ENCODE assay signal across 14 cellular contexts in the genomic region with DNA sequence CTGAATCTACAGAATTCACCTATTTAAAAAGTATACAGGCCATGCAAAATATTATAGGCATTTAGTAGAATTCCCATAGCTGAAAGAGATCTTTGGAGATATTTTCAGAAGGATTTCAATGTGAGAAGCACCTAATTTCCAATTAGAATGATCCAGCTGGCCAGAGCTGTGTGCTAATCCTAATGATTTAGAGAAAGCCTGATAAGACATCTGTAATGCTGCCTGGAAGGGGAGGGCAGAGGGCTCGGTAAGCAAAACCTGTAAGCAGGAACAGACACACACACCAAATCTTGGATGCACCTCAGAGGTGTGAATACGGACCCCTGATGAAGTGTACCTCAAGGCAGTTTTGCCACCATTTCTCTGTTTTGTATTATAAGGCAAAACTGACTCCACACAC. TPM values are rescaled to one million over a fixed set of nuclear protein-coding genes. Genes with fewer than 3 reads are reported as not detected.
DNase-seq lines count a peak whose midpoint lies in the region; ATAC-seq, FAIRE-seq and TF ChIP-seq lines count a peak whose summit lies in the region.
"Had no signal": no experiment of that assay in that cellular context is flagged by ENCODE, and none has a peak within 500 bp of the region (broad histone marks: within the 10 kb centered on the region; RNA-seq: fewer than 3 reads in every experiment).

No MANE protein-coding gene starts in this region.

- no peak overlapping the region for H3K4me2 ChIP-seq in astrocyte (ENCODE audit: low read length)

- H3K4me3 ChIP-seq in A673 (ENCODE audit: low read depth, low read length, poor library complexity, severe bottlenecking), result no peak overlapping the region
- H3K4me3 ChIP-seq in HUES6 (ENCODE audit: low read depth, low read length), result peak overlapping the region; percentile 6; the same call in 1 of the 2 replicates
- H3K4me3 ChIP-seq in astrocyte (ENCODE audit: insufficient read depth, low read depth, low read length), result no peak overlapping the region
- no peak overlapping the region for H3K4me3 ChIP-seq in naive thymus-derived CD4-positive, alpha-beta T cell (ENCODE audit: low read length)
- H3K4me3 ChIP-seq: SJSA1 had no signal

- H4K20me1 ChIP-seq in astrocyte (ENCODE audit: insufficient read depth, low read length), result peaks cover 89% of the 10 kb centered on the region

- H3K9me3 Mint-ChIP-seq in astrocyte (ENCODE audit: unreplicated experiment), result no peaks in the 10 kb centered on the region
- no peaks in the 10 kb centered on the region for H3K9me3 Mint-ChIP-seq in naive thymus-derived CD4-positive, alpha-beta T cell
- H3K9me3 Mint-ChIP-seq: activated naive CD4-positive, alpha-beta T cell treated with anti-CD3 and anti-CD28 coated beads, Interleukin-2, amount 10 ng/mL, durations not matched to agents 7 days and 5 days had no signal

- H3K4me1 Mint-ChIP-seq in astrocyte (ENCODE audit: low read depth, unreplicated experiment), result peaks cover 70% of the 10 kb centered on the region
- peaks cover 61 to 93% (median 89%) of the 10 kb centered on the region in 7 donors for H3K4me1 Mint-ChIP-seq in naive thymus-derived CD4-positive, alpha-beta T cell

- no TSS peak for BruUV-seq in A673 (replicated peaks; lab: Mats Ljungman, UMichigan)

- intact Hi-C loops in A673 (cut with micrococcal nuclease; ENCODE audit: unreplicated experiment), result no loop called here
- intact Hi-C loops in naive thymus-derived CD4-positive, alpha-beta T cell (cut with micrococcal nuclease), result no loop called here

- H3K27ac Mint-ChIP-seq in astrocyte (ENCODE audit: unreplicated experiment), result peak overlapping the region; percentile 86
- H3K27ac Mint-ChIP-seq in naive thymus-derived CD4-positive, alpha-beta T cell, result peak overlapping the region in 5 of 9 donors; percentile 40 to 78 (median 52)
- H3K27ac Mint-ChIP-seq: activated naive CD4-positive, alpha-beta T cell treated with anti-CD3 and anti-CD28 coated beads, Interleukin-2, amount 10 ng/mL, durations not matched to agents 7 days and 5 days had no signal

- DNase-seq in A673 (ENCODE audit: low spot score) (no peak), astrocyte (ENCODE audit: low read depth) (no peak), SHP77 (lab: John Stamatoyannopoulos, UW) (no peak), DMS79 (lab: John Stamatoyannopoulos, UW) (no peak), SK-N-DZ (ENCODE audit: low spot score) (no peak)
- DNase-seq in naive thymus-derived CD4-positive, alpha-beta T cell, result no peak
- DNase-seq: activated naive CD4-positive, alpha-beta T cell treated with anti-CD3 and anti-CD28 coated beads, Interleukin-2, amount 10 ng/mL, durations not matched to agents 7 days and 5 days; kidney glomerular epithelial cell; NK-92 treated with Interleukin-12 subunit alpha and Interleukin-12 subunit beta, amount 100 ng/mL, for 24 hours had no signal

- no peak for TF ChIP-seq CTCF in A673 (conservative IDR thresholded peaks at IDR 0.05; ENCODE audit: low read depth, low read length)
- no peak for TF ChIP-seq CTCF in astrocyte (IDR thresholded peaks at IDR 0.05; ENCODE audit: insufficient read depth, low read depth, low read length)

- no peak for ATAC-seq in naive thymus-derived CD4-positive, alpha-beta T cell
- ATAC-seq in HG03469 (IDR thresholded peaks at IDR 0.05; ENCODE audit: unreplicated experiment), result no peak
- ATAC-seq: HCT116 had no signal

- H3K4me3 Mint-ChIP-seq in astrocyte (ENCODE audit: unreplicated experiment), result peak overlapping the region; percentile 64
- peak overlapping the region in 4 of 10 donors; percentile 16 to 37 (median 24) for H3K4me3 Mint-ChIP-seq in naive thymus-derived CD4-positive, alpha-beta T cell
- H3K4me3 Mint-ChIP-seq: activated naive CD4-positive, alpha-beta T cell treated with anti-CD3 and anti-CD28 coated beads, Interleukin-2, amount 10 ng/mL, durations not matched to agents 7 days and 5 days had no signal

- H3K36me3 Mint-ChIP-seq in astrocyte (ENCODE audit: low read depth, unreplicated experiment), result peaks cover 10% of the 10 kb centered on the region
- H3K36me3 Mint-ChIP-seq in naive thymus-derived CD4-positive, alpha-beta T cell, result peaks cover 5 to 17% (median 8%) of the 10 kb centered on the region in 5 donors

- no peaks in the 10 kb centered on the region for H3K27me3 ChIP-seq in A673 (replicated peaks; ENCODE audit: insufficient read depth, low read depth, low read length, poor library complexity)
- H3K27me3 ChIP-seq in HUES6 (ENCODE audit: control insufficient read depth, insufficient read depth, low read length), result peaks cover 24% of the 10 kb centered on the region
- no peaks in the 10 kb centered on the region for H3K27me3 ChIP-seq in astrocyte (ENCODE audit: insufficient read depth, low read length)
- no peaks in the 10 kb centered on the region for H3K27me3 ChIP-seq in naive thymus-derived CD4-positive, alpha-beta T cell (ENCODE audit: control insufficient read depth in 2 of 2, insufficient read depth in 2 of 2, low read length in 2 of 2)
- H3K27me3 ChIP-seq: SJSA1 had no signal

- H3K36me3 ChIP-seq in A673 (ENCODE audit: insufficient read depth, low read length, poor library complexity, severe bottlenecking), result peaks cover 16% of the 10 kb centered on the region
- peaks cover 16% of the 10 kb centered on the region for H3K36me3 ChIP-seq in HUES6 (ENCODE audit: control insufficient read depth, insufficient read depth, low read length)
- peaks cover 14% of the 10 kb centered on the region for H3K36me3 ChIP-seq in astrocyte (ENCODE audit: insufficient read depth, low read length)
- H3K36me3 ChIP-seq in naive thymus-derived CD4-positive, alpha-beta T cell (ENCODE audit: control insufficient read depth in 2 of 3, insufficient read depth in 3 of 3, low read length in 3 of 3), result peaks cover 0 to 15% (median 3%) of the 10 kb centered on the region in 3 experiments

- FAIRE-seq in astrocyte (lab: Jason Lieb, UNC), result no peak
- FAIRE-seq: endometrium had no signal

- H3K9ac ChIP-seq in HUES6 (ENCODE audit: low read length) (no peak overlapping the region), astrocyte (ENCODE audit: low read length) (no peak overlapping the region)

- H3K79me2 ChIP-seq in astrocyte (ENCODE audit: insufficient read depth, low read length), result peaks cover 98% of the 10 kb centered on the region

- POLR2A ChIA-PET in A673 (lab: Charles Lee; ENCODE audit: low non-redundant PET), result interaction anchor here (0.7 kb wide), 1 partner anchor 10 kb away, joined by 3 read pairs; no protein-coding TSS in a partner anchor
- POLR2A ChIA-PET in naive thymus-derived CD4-positive, alpha-beta T cell (lab: Charles Lee), result interaction anchor here (4.4 kb wide), 1 partner anchor 13 kb away, joined by 31 read pairs; a partner anchor contains a TSS

- no peak overlapping the region for H2AFZ ChIP-seq in astrocyte (ENCODE audit: low read depth, low read length)

- CTCF ChIA-PET in A673 (lab: Charles Lee), result no interaction called here
- CTCF ChIA-PET in naive thymus-derived CD4-positive, alpha-beta T cell (lab: Charles Lee), result interaction anchor here (1.0 to 2.1 kb wide), 3 partner anchors 10 to 18 kb away, joined by 3 to 8 read pairs (median 4); no protein-coding TSS in a partner anchor

- no peaks in the 10 kb centered on the region for H3K27me3 Mint-ChIP-seq in astrocyte (ENCODE audit: low read depth, unreplicated experiment)
- H3K27me3 Mint-ChIP-seq in naive thymus-derived CD4-positive, alpha-beta T cell, result no peaks in the 10 kb centered on the region
- H3K27me3 Mint-ChIP-seq: activated naive CD4-positive, alpha-beta T cell treated with anti-CD3 and anti-CD28 coated beads, Interleukin-2, amount 10 ng/mL, durations not matched to agents 7 days and 5 days had no signal

- H3K9me3 ChIP-seq in A673 (ENCODE audit: low read depth, low read length, poor library complexity, severe bottlenecking) (no peaks in the 10 kb centered on the region), HUES6 (ENCODE audit: control insufficient read depth, insufficient read depth, low read depth, low read length) (no peaks in the 10 kb centered on the region), astrocyte (ENCODE audit: insufficient read depth, low read depth, low read length) (no peaks in the 10 kb centered on the region)
- H3K9me3 ChIP-seq in naive thymus-derived CD4-positive, alpha-beta T cell (ENCODE audit: control insufficient read depth in 2 of 3, low read length in 3 of 3), result no peaks in the 10 kb centered on the region
- H3K9me3 ChIP-seq: SJSA1 had no signal

- H3K4me1 ChIP-seq in A673 (ENCODE audit: insufficient read depth, low read length, poor library complexity, severe bottlenecking) (peaks cover 77% of the 10 kb centered on the region), HUES6 (ENCODE audit: control insufficient read depth, insufficient read depth, low read length) (peaks cover 65% of the 10 kb centered on the region), astrocyte (ENCODE audit: insufficient read depth, low read length) (peaks cover 23% of the 10 kb centered on the region)
- peaks cover 4 to 70% of the 10 kb centered on the region in 2 donors for H3K4me1 ChIP-seq in naive thymus-derived CD4-positive, alpha-beta T cell (ENCODE audit: control insufficient read depth in 2 of 2, insufficient read depth in 2 of 2, low read length in 2 of 2)

- H3K27ac ChIP-seq in A673 (ENCODE audit: low read depth, low read length, poor library complexity, severe bottlenecking), result peak overlapping the region; percentile 69
- H3K27ac ChIP-seq in HUES6 (ENCODE audit: low read depth, low read length), result no peak overlapping the region
- no peak overlapping the region for H3K27ac ChIP-seq in astrocyte (ENCODE audit: low read depth, low read length)
- H3K27ac ChIP-seq in naive thymus-derived CD4-positive, alpha-beta T cell (ENCODE audit: low read depth, low read length), result no peak overlapping the region
- H3K27ac ChIP-seq: SJSA1 had no signal

RNA-seq across cellular contexts. Expression of a gene that starts 14.0 kb away (rescaled TPM):
- 20.8 and 22.2 TPM in 2 replicates for total RNA-seq in A673 (2021)
- 39.9 and 42.2 TPM in 2 replicates for total RNA-seq in astrocyte
- 10 to 100 TPM; 34.3 to 43.8 (median 40.1) TPM for total RNA-seq in naive thymus-derived CD4-positive, alpha-beta T cell
- polyA plus RNA-seq in naive thymus-derived CD4-positive, alpha-beta T cell, result 1 to 10 TPM; 5.2 to 6.9 TPM
- 5.9 and 7.3 TPM in 2 replicates for polyA plus RNA-seq in SK-N-DZ (2014; cell fraction: cytosol; rRNA removed)
- polyA plus RNA-seq in SK-N-DZ (2014; cell fraction: nucleus; rRNA removed), result 3.1 and 4.2 TPM in 2 replicates
